In the genomic region with DNA sequence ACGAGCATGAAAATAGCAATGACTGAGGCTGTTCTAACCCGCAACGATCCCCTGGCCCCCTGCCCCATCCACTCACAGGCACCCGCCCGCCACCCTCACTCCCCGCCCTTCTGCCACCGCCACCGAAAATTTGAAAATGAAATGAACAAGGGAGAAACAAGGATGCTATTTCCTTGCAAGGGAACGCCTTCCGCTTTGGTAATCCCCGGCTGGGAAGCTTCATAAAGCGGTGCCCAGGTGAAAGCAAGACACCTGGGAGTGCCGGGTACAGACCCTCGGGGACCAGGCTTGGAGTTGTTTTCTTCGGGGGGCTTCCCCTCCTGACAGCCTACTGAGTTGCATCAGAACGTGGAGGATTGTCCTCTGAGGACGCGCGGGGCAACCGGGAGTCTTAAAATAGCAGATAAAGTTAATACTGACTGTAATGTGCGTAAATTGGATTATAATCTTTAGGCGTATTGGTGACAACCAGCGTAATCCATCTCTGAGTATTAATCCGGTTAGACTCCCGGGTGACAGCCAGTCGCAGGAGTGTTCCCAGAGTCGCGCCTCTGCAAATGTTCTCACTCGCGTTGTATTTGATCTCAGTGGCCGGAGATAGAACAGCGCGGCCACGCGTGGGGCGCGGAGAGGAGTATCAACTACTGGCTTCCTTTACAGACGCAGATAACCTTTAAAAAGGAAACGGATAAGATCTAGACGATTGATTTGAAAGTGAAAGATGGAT, we compare ENCODE assay signal across 8 cellular contexts. TPM values are rescaled to one million over a fixed set of nuclear protein-coding genes. Genes with fewer than 3 reads are reported as not detected.
A peak's percentile ranks its signal among the peaks of the same experiment; 100 is the strongest.
DNase-seq lines count a peak whose midpoint lies in the region; ATAC-seq, FAIRE-seq and TF ChIP-seq lines count a peak whose summit lies in the region.

No MANE protein-coding gene starts in this region.

- no peak for TF ChIP-seq EP300 in gastroesophageal sphincter (IDR thresholded peaks at IDR 0.05)

- FAIRE-seq in pancreas (lab: Jason Lieb, UNC) = no peak

- DNase-seq in Ammon's horn (ENCODE audit: low spot score) = peak; percentile 53
- DNase-seq in NCI-H524 treated with DMSO at 0.1 percent for 48 hours (lab: John Stamatoyannopoulos, UW) = peak; percentile 36
- DNase-seq in activated T-cell treated with anti-CD3 and anti-CD28 coated beads, Interleukin-2, amount 50 U/mL, for 72 hours = peak; percentile 61 to 67
- DNase-seq in pancreas = peak in 5 of 6 donors; percentile 7 to 61 (median 20)
- DNase-seq in upper lobe of right lung = peak; percentile 65
- DNase-seq in GDM1 (lab: John Stamatoyannopoulos, UW) = no peak

- H3K4me3 ChIP-seq in gastroesophageal sphincter (peak overlapping the region; percentile 96 to 97), pancreas (peak overlapping the region; percentile 62 to 100 (median 82)), upper lobe of right lung (peak overlapping the region; percentile 86)

- H3K9me3 Mint-ChIP-seq in activated T-cell treated with anti-CD3 and anti-CD28 coated beads, Interleukin-2, amount 50 U/mL, for 72 hours = no peaks in the 10 kb centered on the region

- peak overlapping the region in 3 of 4 donors; percentile 92 to 96 (median 93) for H3K27ac ChIP-seq in gastroesophageal sphincter
- H3K27ac ChIP-seq in pancreas = peak overlapping the region in 2 of 4 donors; percentile 19 to 86
- H3K27ac ChIP-seq in upper lobe of right lung = peak overlapping the region; percentile 44

- no peaks in the 10 kb centered on the region for H3K27me3 ChIP-seq in gastroesophageal sphincter
- H3K27me3 ChIP-seq in pancreas = no peaks in the 10 kb centered on the region
- no peaks in the 10 kb centered on the region for H3K27me3 ChIP-seq in upper lobe of right lung

- H3K9me3 ChIP-seq in gastroesophageal sphincter (no peaks in the 10 kb centered on the region), pancreas (no peaks in the 10 kb centered on the region), upper lobe of right lung (no peaks in the 10 kb centered on the region)

- ATAC-seq in GM21423 (IDR thresholded peaks at IDR 0.05; ENCODE audit: unreplicated experiment) (peak; percentile 21), gastroesophageal sphincter (no peak), pancreas (peak in 2 of 4 donors; percentile 3 to 9), upper lobe of right lung (no peak)
- ATAC-seq in activated T-cell treated with anti-CD3 and anti-CD28 coated beads, Interleukin-2, amount 50 U/mL, for 72 hours (replicated peaks in 1 of 2) = peak; percentile 33 to 37

- TF ChIP-seq CTCF in gastroesophageal sphincter (IDR thresholded peaks at IDR 0.05) = no peak
- TF ChIP-seq CTCF in pancreas (IDR thresholded peaks at IDR 0.05) = no peak
- no peak for TF ChIP-seq CTCF in upper lobe of right lung (IDR thresholded peaks at IDR 0.05)

- H3K27me3 Mint-ChIP-seq in activated T-cell treated with anti-CD3 and anti-CD28 coated beads, Interleukin-2, amount 50 U/mL, for 72 hours (ENCODE audit: low read depth) = no peaks in the 10 kb centered on the region

- WGBS in gastroesophageal sphincter (ENCODE audit: low coverage in 1 of 2), 2 donors = 1% methylated on average over 25 to 27 of the region's 40 CpGs
- WGBS in pancreas, 2 donors = 0 to 1% methylated on average over 40 of the region's 40 CpGs

- peaks cover 0 to 41% (median 0%) of the 10 kb centered on the region in 3 donors for H3K4me1 ChIP-seq in gastroesophageal sphincter
- peaks cover 0 to 14% (median 2%) of the 10 kb centered on the region in 3 donors for H3K4me1 ChIP-seq in pancreas
- peaks cover 19% of the 10 kb centered on the region for H3K4me1 ChIP-seq in upper lobe of right lung

- intact Hi-C loops in pancreas (cut with DNase I) = no loop called here
- intact Hi-C loops in upper lobe of right lung (cut with DNase I) = no loop called here

- peaks cover 41% of the 10 kb centered on the region for H3K4me1 Mint-ChIP-seq in activated T-cell treated with anti-CD3 and anti-CD28 coated beads, Interleukin-2, amount 50 U/mL, for 72 hours (ENCODE audit: low read depth)

- peak overlapping the region; percentile 80 for H3K27ac Mint-ChIP-seq in activated T-cell treated with anti-CD3 and anti-CD28 coated beads, Interleukin-2, amount 50 U/mL, for 72 hours

- H3K36me3 ChIP-seq in gastroesophageal sphincter = no peaks in the 10 kb centered on the region
- H3K36me3 ChIP-seq in pancreas = no peaks in the 10 kb centered on the region
- no peaks in the 10 kb centered on the region for H3K36me3 ChIP-seq in upper lobe of right lung

- TF ChIP-seq POLR2A in gastroesophageal sphincter (IDR thresholded peaks at IDR 0.05) = no peak

- peaks cover 7 to 17% of the 10 kb centered on the region in 2 donors for H3K36me3 Mint-ChIP-seq in activated T-cell treated with anti-CD3 and anti-CD28 coated beads, Interleukin-2, amount 50 U/mL, for 72 hours (ENCODE audit: insufficient read depth in 2 of 2)

- peak overlapping the region; percentile 97 for H3K4me3 Mint-ChIP-seq in activated T-cell treated with anti-CD3 and anti-CD28 coated beads, Interleukin-2, amount 50 U/mL, for 72 hours

RNA-seq across cellular contexts. Expression of a gene that starts 0.9 kb away (rescaled TPM):
- total RNA-seq in activated T-cell treated with anti-CD3 and anti-CD28 coated beads, Interleukin-2, amount 50 U/mL, for 72 hours = 10 to 100 TPM; 40.0 to 47.5 TPM
- total RNA-seq in gastroesophageal sphincter = 10 to 100 TPM; 21.2 to 37.2 (median 29.6) TPM
- 10 to 100 TPM in 1 of 6 donors, 1 to 10 TPM in 5; 2.7 to 10.3 (median 4.8) TPM for total RNA-seq in pancreas
- 1 to 10 TPM; 1.8 to 4.0 TPM for polyA plus RNA-seq in pancreas
- 15.4 TPM for total RNA-seq in upper lobe of right lung

Comparison
In these comparisons a context has a peak if more than half of its experiments do, and no peak if none do; other contexts are left out.
1. ATAC-seq: peak in GM21423 (single experiment) and activated T-cell treated with anti-CD3 and anti-CD28 coated beads, Interleukin-2, amount 50 U/mL, for 72 hours (2 of 2); none in gastroesophageal sphincter (single experiment) and upper lobe of right lung (single experiment).
2. Peak in every context shown above with its lines, with median percentiles within 50 percentile points of each other: H3K4me3 ChIP-seq.